In the genomic region with DNA sequence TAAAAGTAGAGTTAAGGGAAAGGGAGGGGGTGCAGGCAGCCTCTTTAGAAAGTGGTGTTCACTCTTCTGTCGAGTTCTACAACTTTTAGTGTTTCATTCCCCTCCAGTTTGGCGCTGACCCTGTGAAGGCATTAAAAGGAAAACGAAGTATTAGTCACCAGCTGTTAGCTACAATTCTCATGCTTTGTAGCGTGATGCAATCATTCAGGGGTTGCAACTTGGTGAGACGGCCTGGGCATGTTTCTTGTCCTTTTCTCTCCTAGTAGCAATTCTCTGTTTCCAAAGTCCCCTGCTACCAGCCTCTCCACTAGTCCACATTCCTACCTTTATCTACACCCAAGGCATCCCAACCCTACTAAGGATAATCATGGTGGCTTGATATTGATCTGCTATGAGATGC, we compare ENCODE assay signal across 12 cellular contexts. TPM values are rescaled to one million over a fixed set of nuclear protein-coding genes. Genes with fewer than 3 reads are reported as not detected.
DNase-seq lines count a peak whose midpoint lies in the region; ATAC-seq and TF ChIP-seq lines count a peak whose summit lies in the region.
"Had no signal": no experiment of that assay in that cellular context is flagged by ENCODE, and none has a peak within 500 bp of the region (broad histone marks: within the 10 kb centered on the region; RNA-seq: fewer than 3 reads in every experiment).

No MANE protein-coding gene starts in this region.

- H3K14ac ChIP-seq in mesenchymal stem cell (ENCODE audit: low read length in 2 of 2), result no peak overlapping the region

- H3K4ac ChIP-seq in mesenchymal stem cell (ENCODE audit: low read depth in 1 of 2, low read length in 2 of 2), result no peak overlapping the region

- no peak overlapping the region for H4K91ac ChIP-seq in mesenchymal stem cell (ENCODE audit: low read length)

- H3K27me3 ChIP-seq in ACC112 (ENCODE audit: insufficient read depth, low read length), result no peaks in the 10 kb centered on the region
- no peaks in the 10 kb centered on the region for H3K27me3 ChIP-seq in mesenchymal stem cell (ENCODE audit: control insufficient read depth in 1 of 2, insufficient read depth in 1 of 2, low read length in 2 of 2)

- H2BK120ac ChIP-seq in mesenchymal stem cell (ENCODE audit: low read depth, low read length), result no peak overlapping the region

- no peak overlapping the region for H3K4me2 ChIP-seq in mesenchymal stem cell (ENCODE audit: low read length, poor library complexity, severe bottlenecking)

- peaks cover 21% of the 10 kb centered on the region for H3K79me1 ChIP-seq in mesenchymal stem cell (replicated peaks; ENCODE audit: low read length, poor library complexity, severe bottlenecking)

- peaks cover 45% of the 10 kb centered on the region for H3K36me3 ChIP-seq in ACC112 (ENCODE audit: insufficient read depth, low read length)
- H3K36me3 ChIP-seq in mesenchymal stem cell (ENCODE audit: control insufficient read depth in 1 of 2, insufficient read depth in 2 of 2, low read depth in 1 of 2, low read length in 2 of 2), result peaks cover 46 to 75% of the 10 kb centered on the region in 2 experiments

- no peak for ATAC-seq in HG03457 (IDR thresholded peaks at IDR 0.05; ENCODE audit: unreplicated experiment)
- no peak for ATAC-seq in stimulated activated naive B cell treated with anti-CD40 and anti-IgM and Interleukin-4, amounts not matched to agents 10 μg/mL and 1 μg/mL and 100 μg/mL, for 72 hours (replicated peaks)

- H3K4me3 ChIP-seq in ACC112 (ENCODE audit: low read depth, low read length) (peak overlapping the region; percentile 27; the same call in 1 of the 2 replicates), mesenchymal stem cell (ENCODE audit: insufficient read depth in 1 of 2, low read depth in 1 of 2, low read length in 2 of 2) (peak overlapping the region in 1 of 2 experiments; percentile 13)

- DNase-seq in HFFc6, result peak; percentile 84
- DNase-seq in astrocyte of the hippocampus (ENCODE audit: low read depth, low spot score), result peak; percentile 75
- peak; percentile 76 for DNase-seq in mesenchymal stem cell
- no peak for DNase-seq in stimulated activated CD4-positive, alpha-beta T cell treated with anti-CD3 and anti-CD28 coated beads, Interleukin-4, amount 100 ng/mL, for 24 hours
- no peak for DNase-seq in DMS 273 treated with DMSO at 0.1 percent for 48 hours (lab: John Stamatoyannopoulos, UW)
- no peak for DNase-seq in stimulated activated naive B cell treated with anti-CD40 and anti-IgM and Interleukin-4, amounts not matched to agents 10 μg/mL and 1 μg/mL and 100 μg/mL, for 72 hours
- DNase-seq: C1 segment of cervical spinal cord, naive B cell, WERI-Rb-1 had no signal

- no peak overlapping the region for H2AK5ac ChIP-seq in mesenchymal stem cell (ENCODE audit: low read length, severe bottlenecking)

- TF ChIP-seq CTCF in HFFc6 (IDR thresholded peaks at IDR 0.05), result no peak

- H2BK5ac ChIP-seq in mesenchymal stem cell (ENCODE audit: low read depth, low read length, poor library complexity, severe bottlenecking), result no peak overlapping the region

- peaks cover 62% of the 10 kb centered on the region for H3K36me3 Mint-ChIP-seq in HFFc6 (ENCODE audit: low read depth)
- H3K36me3 Mint-ChIP-seq in stimulated activated naive B cell treated with anti-CD40 and anti-IgM and Interleukin-4, amounts not matched to agents 10 μg/mL and 1 μg/mL and 100 μg/mL, for 72 hours, result peaks cover 64 to 80% of the 10 kb centered on the region in 2 donors

- no peak overlapping the region for H3K23ac ChIP-seq in mesenchymal stem cell (ENCODE audit: low read length in 2 of 2)

- H3K9ac ChIP-seq in mesenchymal stem cell (ENCODE audit: low read length), result peak overlapping the region; percentile 84

- H3K4me3 Mint-ChIP-seq in HFFc6, result peak overlapping the region; percentile 68
- no peak overlapping the region for H3K4me3 Mint-ChIP-seq in stimulated activated naive B cell treated with anti-CD40 and anti-IgM and Interleukin-4, amounts not matched to agents 10 μg/mL and 1 μg/mL and 100 μg/mL, for 72 hours
- H3K4me3 Mint-ChIP-seq: IgD-negative memory B cell had no signal

- H3K27me3 Mint-ChIP-seq in HFFc6 (ENCODE audit: insufficient read depth), result peaks cover 10% of the 10 kb centered on the region
- no peaks in the 10 kb centered on the region for H3K27me3 Mint-ChIP-seq in stimulated activated naive B cell treated with anti-CD40 and anti-IgM and Interleukin-4, amounts not matched to agents 10 μg/mL and 1 μg/mL and 100 μg/mL, for 72 hours
- H3K27me3 Mint-ChIP-seq: IgD-negative memory B cell, naive B cell had no signal

- H2BK12ac ChIP-seq in mesenchymal stem cell (ENCODE audit: low read length in 2 of 2), result no peak overlapping the region

- 86% methylated on average over 5 of the region's 5 CpGs for WGBS in mesenchymal stem cell

- peaks cover 97% of the 10 kb centered on the region for H3K4me1 Mint-ChIP-seq in HFFc6 (ENCODE audit: low read depth)
- peaks cover 9 to 25% of the 10 kb centered on the region in 2 donors for H3K4me1 Mint-ChIP-seq in stimulated activated naive B cell treated with anti-CD40 and anti-IgM and Interleukin-4, amounts not matched to agents 10 μg/mL and 1 μg/mL and 100 μg/mL, for 72 hours
- H3K4me1 Mint-ChIP-seq: IgD-negative memory B cell, naive B cell had no signal

- H3K27ac Mint-ChIP-seq in HFFc6, result peak overlapping the region; percentile 92
- H3K27ac Mint-ChIP-seq in stimulated activated naive B cell treated with anti-CD40 and anti-IgM and Interleukin-4, amounts not matched to agents 10 μg/mL and 1 μg/mL and 100 μg/mL, for 72 hours, result no peak overlapping the region
- H3K27ac Mint-ChIP-seq: IgD-negative memory B cell had no signal

- no peak overlapping the region for H4K8ac ChIP-seq in mesenchymal stem cell (ENCODE audit: low read length)

- H3K79me2 ChIP-seq in ACC112 (ENCODE audit: control insufficient read depth, insufficient read depth, low read length, unreplicated experiment), result no peaks in the 10 kb centered on the region

- H3K4me1 ChIP-seq in ACC112 (ENCODE audit: control insufficient read depth, insufficient read depth, low read length, unreplicated experiment) (peaks cover 68% of the 10 kb centered on the region), mesenchymal stem cell (ENCODE audit: control insufficient read depth, insufficient read depth, low read depth, low read length) (peaks cover 16% of the 10 kb centered on the region)

- peak overlapping the region; percentile 94 for H3K27ac ChIP-seq in ACC112 (ENCODE audit: low read depth, low read length)
- peak overlapping the region; percentile 42 for H3K27ac ChIP-seq in mesenchymal stem cell (ENCODE audit: low read length, poor library complexity, severe bottlenecking)
- H3K27ac ChIP-seq: WERI-Rb-1 had no signal

- no peak overlapping the region for H2BK15ac ChIP-seq in mesenchymal stem cell (ENCODE audit: low read depth, poor library complexity, severe bottlenecking)

- H3K18ac ChIP-seq in mesenchymal stem cell (ENCODE audit: low read depth in 1 of 2, low read length in 2 of 2), result no peak overlapping the region

- no peaks in the 10 kb centered on the region for H3K9me3 Mint-ChIP-seq in HFFc6
- H3K9me3 Mint-ChIP-seq in stimulated activated naive B cell treated with anti-CD40 and anti-IgM and Interleukin-4, amounts not matched to agents 10 μg/mL and 1 μg/mL and 100 μg/mL, for 72 hours, result no peaks in the 10 kb centered on the region
- H3K9me3 Mint-ChIP-seq: IgD-negative memory B cell had no signal

- H2AFZ ChIP-seq in ACC112 (ENCODE audit: low read length, unreplicated experiment) (no peak overlapping the region), mesenchymal stem cell (ENCODE audit: low read depth, low read length) (no peak overlapping the region)

- peaks cover 10% of the 10 kb centered on the region for H3K9me3 ChIP-seq in mesenchymal stem cell (ENCODE audit: control insufficient read depth, low read length)

RNA-seq across cellular contexts. Expression of a gene that starts 33.7 kb away (rescaled TPM):
- 1 to 10 TPM; 1.2 to 2.2 (median 1.6) TPM for total RNA-seq in HFFc6 (2021; fragmentation: NEBNext Ultra II Directional; extraction: Animal tissue kit (Norgen Biotek cat#: 25700))
- polyA plus RNA-seq in mesenchymal stem cell (2013, experiment 1 of 2), result 2.3 TPM
- 2.2 TPM for polyA plus RNA-seq in mesenchymal stem cell (2013, experiment 2 of 2)
- polyA plus RNA-seq: IgD-negative memory B cell had no signal

Comparison
In these comparisons a context has a peak if more than half of its experiments do, and no peak if none do; other contexts are left out.
1. DNase-seq: peak in HFFc6 (single experiment), astrocyte of the hippocampus (single experiment) and mesenchymal stem cell (single experiment); none in stimulated activated CD4-positive, alpha-beta T cell treated with anti-CD3 and anti-CD28 coated beads, Interleukin-4, amount 100 ng/mL, for 24 hours (single experiment), DMS 273 treated with DMSO at 0.1 percent for 48 hours (single experiment) and stimulated activated naive B cell treated with anti-CD40 and anti-IgM and Interleukin-4, amounts not matched to agents 10 μg/mL and 1 μg/mL and 100 μg/mL, for 72 hours (single experiment).